Comparison of ENCODE assay signal across 20 cellular contexts in the genomic region with DNA sequence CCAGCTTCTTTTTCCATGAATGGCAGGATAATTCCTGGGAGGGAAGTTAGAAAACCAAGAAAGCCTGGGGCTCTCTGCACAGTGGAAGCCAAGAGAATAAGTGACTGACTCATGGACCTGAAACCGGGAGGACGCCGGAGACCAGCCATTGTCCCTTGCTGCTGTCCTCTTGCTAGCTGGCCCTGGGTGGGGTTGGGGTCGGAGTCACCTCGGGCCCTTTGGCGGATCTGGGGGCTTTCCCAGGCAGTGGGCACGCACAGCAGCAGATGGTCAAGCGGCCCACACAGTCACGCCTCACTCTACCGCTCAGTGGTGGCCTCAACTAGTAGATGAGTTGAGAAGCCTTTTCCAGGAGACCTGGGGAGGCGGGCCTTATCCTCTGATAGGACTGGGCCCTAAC. TPM values are rescaled to one million over a fixed set of nuclear protein-coding genes. Genes with fewer than 3 reads are reported as not detected.
"Had no signal": no experiment of that assay in that cellular context is flagged by ENCODE, and none has a peak within 500 bp of the region (broad histone marks: within the 10 kb centered on the region; RNA-seq: fewer than 3 reads in every experiment).

No MANE protein-coding gene starts in this region.

- H3K9me3 ChIP-seq: SJCRH30 had no signal

- FAIRE-seq: HepG2 had no signal

- H3K27ac ChIP-seq: KMS-11, SJCRH30 had no signal

- H3K27me3 ChIP-seq: SJCRH30 had no signal

- H3K36me3 ChIP-seq: SJCRH30 had no signal

- DNase-seq: IMR-90, Kasumi-1, MM.1S, NCI-H1092 treated with DMSO at 0.1 percent for 48 hours, NCI-H1417, NCI-H146, NCI-H1694 treated with DMSO at 0.1 percent for 48 hours, NCI-H1930, NCI-H2081, NCI-H2107, NCI-H2227 treated with DMSO at 0.1 percent for 48 hours, NCI-H524 treated with DMSO at 0.1 percent for 48 hours, NCI-H69, NCI-H774, PC-3, SHP77 treated with DMSO at 0.1 percent for 48 hours, SJCRH30 had no signal

- H3K9ac ChIP-seq: KMS-11 had no signal

- H3K4me3 ChIP-seq: SJCRH30 had no signal

- H3K4me2 ChIP-seq: KMS-11 had no signal

RNA-seq across cellular contexts. Expression of gene EFHD1, which starts 15.6 kb away (rescaled TPM):
- total RNA-seq: HT1080, IMR-90 had no signal
- polyA plus RNA-seq: HepG2 had no signal
